1 cellular context compared by ENCODE assay signal in the genomic region with DNA sequence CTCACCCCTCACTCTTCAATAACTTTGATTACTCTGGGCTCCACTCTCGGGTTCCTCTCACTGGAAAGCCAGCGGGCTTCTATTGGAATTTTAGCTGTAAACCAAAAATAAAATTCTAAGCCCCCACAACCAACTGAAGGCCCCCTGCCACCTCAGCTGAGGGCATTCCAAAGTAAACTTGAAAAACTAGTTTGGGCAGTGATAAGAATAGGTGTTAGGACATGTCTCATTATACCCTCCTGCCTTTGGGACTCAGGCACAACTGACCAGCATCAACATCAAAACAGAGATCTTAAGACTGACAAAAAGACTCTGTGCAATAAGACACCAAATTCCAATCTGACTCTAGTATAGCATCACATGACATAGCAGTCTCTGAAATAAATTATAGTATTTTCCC.
A peak's percentile ranks its signal among the peaks of the same experiment; 100 is the strongest.
TF ChIP-seq lines count a peak whose summit lies in the region.

No MANE protein-coding gene starts in this region.

TF ChIP-seq in H1, 55 proteins besides CTCF, POLR2A, EP300 and RAD21:
- no peak for TF ChIP-seq TBP (IDR thresholded peaks at IDR 0.05; ENCODE audit: low read depth, low read length)
- TF ChIP-seq RBBP5 (IDR thresholded peaks at IDR 0.05; ENCODE audit: borderline replicate concordance, low read depth, low read length): no peak
- no peak for TF ChIP-seq SAP30 (IDR thresholded peaks at IDR 0.05; ENCODE audit: insufficient read depth, insufficient replicate concordance, low read length)
- TF ChIP-seq, protein P1, sequence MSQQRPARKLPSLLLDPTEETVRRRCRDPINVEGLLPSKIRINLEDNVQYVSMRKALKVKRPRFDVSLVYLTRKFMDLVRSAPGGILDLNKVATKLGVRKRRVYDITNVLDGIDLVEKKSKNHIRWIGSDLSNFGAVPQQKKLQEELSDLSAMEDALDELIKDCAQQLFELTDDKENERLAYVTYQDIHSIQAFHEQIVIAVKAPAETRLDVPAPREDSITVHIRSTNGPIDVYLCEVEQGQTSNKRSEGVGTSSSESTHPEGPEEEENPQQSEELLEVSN (IDR thresholded peaks at IDR 0.05): no peak
- TF ChIP-seq SUZ12 (IDR thresholded peaks at IDR 0.05; ENCODE audit: low read length): no peak
- no peak for TF ChIP-seq TAF7 (optimal IDR thresholded peaks at IDR 0.05; ENCODE audit: borderline replicate concordance, low read depth, low read length)
- TF ChIP-seq KDM1A (IDR thresholded peaks at IDR 0.05; ENCODE audit: borderline replicate concordance, low read length): no peak
- peak; percentile 61 for TF ChIP-seq ASH2L (IDR thresholded peaks at IDR 0.05; ENCODE audit: low read length)
- peak; percentile 47; the same call in 1 of the 2 replicates for TF ChIP-seq SP1 (IDR thresholded peaks at IDR 0.05; ENCODE audit: low read depth, low read length)
- TF ChIP-seq KDM5A (IDR thresholded peaks at IDR 0.05; ENCODE audit: low read length): no peak
- no peak for TF ChIP-seq ATF3 (IDR thresholded peaks at IDR 0.05; ENCODE audit: insufficient read depth, low read depth, low read length)
- no peak for TF ChIP-seq SIRT6 (IDR thresholded peaks at IDR 0.05; ENCODE audit: low read length)
- no peak for TF ChIP-seq CBX5 (IDR thresholded peaks at IDR 0.05; ENCODE audit: low read depth, low read length)
- no peak for TF ChIP-seq SIN3A (conservative IDR thresholded peaks at IDR 0.05 in 1 of 2, IDR thresholded peaks at IDR 0.05 in 1 of 2; ENCODE audit: low read depth in 1 of 2, low read length in 2 of 2)
- no peak for TF ChIP-seq HDAC6 (IDR thresholded peaks at IDR 0.05; ENCODE audit: low read depth, low read length)
